33 cellular contexts compared by ENCODE assay signal in genomic region chr3:2807514-2807913, GRCh38.
"Had no signal": no experiment of that assay in that cellular context is flagged by ENCODE, and none has a peak within 500 bp of the region (broad histone marks: within the 10 kb centered on the region; RNA-seq: fewer than 3 reads in every experiment).

No MANE protein-coding gene starts in this region.

- H3K4me1 ChIP-seq: ascending aorta, colonic mucosa had no signal

- FAIRE-seq: bronchial epithelial cell, TTC549 had no signal

- H3K36me3 ChIP-seq: ascending aorta, cardiac muscle cell, colonic mucosa, WERI-Rb-1 had no signal

- H3K9me3 ChIP-seq: ascending aorta, colonic mucosa had no signal

- DNase-seq: activated CD4-positive, alpha-beta memory T cell treated with anti-CD3 and anti-CD28 coated beads, Interleukin-2, amount 10 ng/mL, durations not matched to agents 7 days and 5 days; activated CD4-positive, alpha-beta T cell treated with anti-CD3 and anti-CD28 coated beads for 1 hour; activated CD4-positive, alpha-beta T cell treated with anti-CD3 and anti-CD28 coated beads for 36 hours; activated CD4-positive, alpha-beta T cell treated with anti-CD3 and anti-CD28 coated beads for 48 hours; activated CD4-positive, alpha-beta T cell treated with anti-CD3 and anti-CD28 coated beads, Interleukin-2, amount 10 ng/mL, durations not matched to agents 7 days and 5 days; activated CD4-positive, alpha-beta T cell treated with anti-CD3 and anti-CD28 coated beads, Interleukin-2, amount 50 U/mL, for 48 hours; activated CD4-positive, CD25-positive, alpha-beta regulatory T cell; activated CD8-positive, alpha-beta memory T cell treated with anti-CD3 and anti-CD28 coated beads for 24 hours; activated CD8-positive, alpha-beta memory T cell treated with anti-CD3 and anti-CD28 coated beads, Interleukin-2, amount 10 ng/mL, durations not matched to agents 7 days and 5 days; activated CD8-positive, alpha-beta memory T cell treated with anti-CD3 and anti-CD28 coated beads, Interleukin-2, amount 50 U/mL, for 48 hours; activated CD8-positive, alpha-beta T cell treated with anti-CD3 and anti-CD28 coated beads, Interleukin-2, amount 10 ng/mL, durations not matched to agents 7 days and 5 days; activated effector memory CD4-positive, alpha-beta T cell treated with Interleukin-2 at 50 U/mL for 16 hours; activated gamma-delta T cell; activated naive CD4-positive, alpha-beta T cell treated with anti-CD3 and anti-CD28 coated beads, Interleukin-2, amount 10 ng/mL, durations not matched to agents 7 days and 5 days; activated naive CD4-positive, alpha-beta T cell treated with Interleukin-2 at 50 U/mL for 16 hours; activated naive CD8-positive, alpha-beta T cell treated with anti-CD3 and anti-CD28 coated beads, Interleukin-2, amount 10 ng/mL, durations not matched to agents 7 days and 5 days; activated naive CD8-positive, alpha-beta T cell treated with anti-CD3 and anti-CD28 coated beads, Interleukin-2, amount 50 U/mL, for 24 hours; activated T-cell treated with anti-CD3 and anti-CD28 coated beads, Interleukin-2, amount 50 U/mL, for 24 hours; activated T-cell treated with anti-CD3 and anti-CD28 coated beads, Interleukin-2, amount 50 U/mL, for 48 hours; amygdala; anterior cingulate cortex; caudate nucleus; cerebellar nuclear complex; colonic mucosa; T-helper 2 cell; T-helper 9 cell; WERI-Rb-1 had no signal

- H3K27ac ChIP-seq: ascending aorta, cardiac muscle cell, colonic mucosa, WERI-Rb-1 had no signal

- H3K4me3 ChIP-seq: ascending aorta, cardiac muscle cell, colonic mucosa had no signal

- H3K27me3 ChIP-seq: ascending aorta, cardiac muscle cell, colonic mucosa had no signal

- ATAC-seq: activated CD4-positive, alpha-beta T cell treated with anti-CD3 and anti-CD28 coated beads for 36 hours; activated CD4-positive, CD25-positive, alpha-beta regulatory T cell treated with anti-CD3 and anti-CD28 coated beads, Interleukin-2, amount 50 U/mL, for 24 hours; activated CD8-positive, alpha-beta memory T cell treated with anti-CD3 and anti-CD28 coated beads, Interleukin-2, amount 10 ng/mL, durations not matched to agents 7 days and 5 days; activated CD8-positive, alpha-beta T cell treated with anti-CD3 and anti-CD28 coated beads, Interleukin-2, amount 10 ng/mL, durations not matched to agents 7 days and 5 days; activated naive CD8-positive, alpha-beta T cell treated with anti-CD3 and anti-CD28 coated beads, Interleukin-2, amount 50 U/mL, for 24 hours; WTC11 had no signal
